34 cellular contexts compared by ENCODE assay signal in the genomic region with DNA sequence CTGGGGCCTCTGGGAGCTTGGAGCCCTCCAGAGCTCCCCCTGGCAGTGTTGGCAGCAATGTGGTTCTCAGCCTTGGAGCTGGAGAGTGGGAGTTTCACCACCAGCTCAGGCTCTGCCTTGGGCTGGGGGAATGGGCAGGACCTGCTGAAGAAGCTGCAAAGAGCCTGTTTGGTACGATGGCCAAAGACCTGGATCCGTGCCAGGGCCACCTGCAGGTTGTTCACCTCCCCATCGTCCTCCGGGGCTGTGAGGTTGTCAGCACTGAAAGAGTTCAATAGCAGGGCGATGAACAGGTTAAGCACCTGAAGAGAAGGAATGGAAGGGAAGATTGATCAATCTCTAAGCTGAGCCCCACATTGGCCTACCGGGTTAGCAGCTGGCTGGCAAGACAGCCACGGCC.
"Had no signal": no experiment of that assay in that cellular context is flagged by ENCODE, and none has a peak within 500 bp of the region (broad histone marks: within the 10 kb centered on the region; RNA-seq: fewer than 3 reads in every experiment).

No MANE protein-coding gene starts in this region.

- H3K27ac Mint-ChIP-seq: activated B cell treated with CpG ODN at 0.5 μM for 24 hours; activated CD4-positive, alpha-beta memory T cell treated with anti-CD3 and anti-CD28 coated beads, Interleukin-2, amount 10 ng/mL, durations not matched to agents 7 days and 5 days; activated CD8-positive, alpha-beta memory T cell treated with anti-CD3 and anti-CD28 coated beads, Interleukin-2, amount 10 ng/mL, durations not matched to agents 7 days and 5 days; activated naive CD4-positive, alpha-beta T cell treated with anti-CD3 and anti-CD28 coated beads, Interleukin-2, amount 10 ng/mL, durations not matched to agents 7 days and 5 days; activated naive CD8-positive, alpha-beta T cell; activated naive CD8-positive, alpha-beta T cell treated with anti-CD3 and anti-CD28 coated beads, Interleukin-2, amount 50 U/mL, for 24 hours had no signal

- H3K36me3 Mint-ChIP-seq: activated CD8-positive, alpha-beta memory T cell treated with anti-CD3 and anti-CD28 coated beads, Interleukin-2, amount 10 ng/mL, durations not matched to agents 7 days and 5 days; activated naive CD4-positive, alpha-beta T cell treated with anti-CD3 and anti-CD28 coated beads, Interleukin-2, amount 10 ng/mL, durations not matched to agents 7 days and 5 days; activated naive CD8-positive, alpha-beta T cell; brain had no signal

- H3K9me3 Mint-ChIP-seq: activated B cell treated with CpG ODN at 0.5 μM for 24 hours; activated CD4-positive, alpha-beta memory T cell treated with anti-CD3 and anti-CD28 coated beads, Interleukin-2, amount 10 ng/mL, durations not matched to agents 7 days and 5 days; activated naive CD4-positive, alpha-beta T cell treated with anti-CD3 and anti-CD28 coated beads, Interleukin-2, amount 10 ng/mL, durations not matched to agents 7 days and 5 days; activated naive CD8-positive, alpha-beta T cell treated with anti-CD3 and anti-CD28 coated beads, Interleukin-2, amount 50 U/mL, for 24 hours had no signal

- FAIRE-seq: bronchial epithelial cell had no signal

- H3K27ac ChIP-seq: VCaP had no signal

- H3K4me3 Mint-ChIP-seq: activated B cell treated with CpG ODN at 0.5 μM for 24 hours; activated CD4-positive, alpha-beta memory T cell treated with anti-CD3 and anti-CD28 coated beads, Interleukin-2, amount 10 ng/mL, durations not matched to agents 7 days and 5 days; activated CD8-positive, alpha-beta memory T cell treated with anti-CD3 and anti-CD28 coated beads, Interleukin-2, amount 10 ng/mL, durations not matched to agents 7 days and 5 days; activated naive CD4-positive, alpha-beta T cell treated with anti-CD3 and anti-CD28 coated beads, Interleukin-2, amount 10 ng/mL, durations not matched to agents 7 days and 5 days; activated naive CD8-positive, alpha-beta T cell; activated naive CD8-positive, alpha-beta T cell treated with anti-CD3 and anti-CD28 coated beads, Interleukin-2, amount 50 U/mL, for 24 hours; brain had no signal

- H3K27me3 Mint-ChIP-seq: activated B cell treated with CpG ODN at 0.5 μM for 24 hours had no signal

- DNase-seq: activated B cell treated with CpG ODN at 0.5 μM for 24 hours; activated CD4-positive, alpha-beta memory T cell treated with anti-CD3 and anti-CD28 coated beads, Interleukin-2, amount 10 ng/mL, durations not matched to agents 7 days and 5 days; activated CD4-positive, alpha-beta T cell treated with anti-CD3 and anti-CD28 coated beads for 4 hours; activated CD4-positive, CD25-positive, alpha-beta regulatory T cell treated with anti-CD3 and anti-CD28 coated beads, Interleukin-2, amount 50 U/mL, for 72 hours; activated CD8-positive, alpha-beta memory T cell treated with anti-CD3 and anti-CD28 coated beads for 24 hours; activated CD8-positive, alpha-beta memory T cell treated with anti-CD3 and anti-CD28 coated beads, Interleukin-2, amount 10 ng/mL, durations not matched to agents 7 days and 5 days; activated CD8-positive, alpha-beta memory T cell treated with anti-CD3 and anti-CD28 coated beads, Interleukin-2, amount 50 U/mL, for 48 hours; activated effector memory CD4-positive, alpha-beta T cell treated with Interleukin-2 at 50 U/mL for 16 hours; activated naive CD4-positive, alpha-beta T cell treated with anti-CD3 and anti-CD28 coated beads, Interleukin-2, amount 10 ng/mL, durations not matched to agents 7 days and 5 days; activated naive CD8-positive, alpha-beta T cell treated with anti-CD3 and anti-CD28 coated beads, Interleukin-2, amount 50 U/mL, for 24 hours; activated T-cell treated with anti-CD3 and anti-CD28 coated beads, Interleukin-2, amount 50 U/mL, for 48 hours; anterior cingulate cortex; caudate nucleus; cerebellar nuclear complex; Karpas-422; KBM-7; NCI-H1105; NCI-H1417 treated with DMSO at 0.1 percent for 48 hours; NCI-H187; NCI-H2029 treated with DMSO at 0.1 percent for 48 hours; NCI-H2107; NCI-H446 treated with DMSO at 0.1 percent for 48 hours; NCI-H524 treated with DMSO at 0.1 percent for 48 hours; SIG-M5; SW 1271; T-helper 1 cell; T-helper 2 cell; T-helper 9 cell had no signal

- ATAC-seq: activated CD8-positive, alpha-beta memory T cell treated with anti-CD3 and anti-CD28 coated beads, Interleukin-2, amount 10 ng/mL, durations not matched to agents 7 days and 5 days; activated naive CD8-positive, alpha-beta T cell treated with anti-CD3 and anti-CD28 coated beads, Interleukin-2, amount 50 U/mL, for 24 hours; Panc1; SK-N-SH treated with all-trans-retinoic acid at 6 μM for 48 hours had no signal

- H3K4me1 Mint-ChIP-seq: activated B cell treated with CpG ODN at 0.5 μM for 24 hours; activated CD4-positive, alpha-beta memory T cell treated with anti-CD3 and anti-CD28 coated beads, Interleukin-2, amount 10 ng/mL, durations not matched to agents 7 days and 5 days; activated CD8-positive, alpha-beta memory T cell treated with anti-CD3 and anti-CD28 coated beads, Interleukin-2, amount 10 ng/mL, durations not matched to agents 7 days and 5 days; activated naive CD4-positive, alpha-beta T cell treated with anti-CD3 and anti-CD28 coated beads, Interleukin-2, amount 10 ng/mL, durations not matched to agents 7 days and 5 days; activated naive CD8-positive, alpha-beta T cell treated with anti-CD3 and anti-CD28 coated beads, Interleukin-2, amount 50 U/mL, for 24 hours had no signal
